In the genomic region with DNA sequence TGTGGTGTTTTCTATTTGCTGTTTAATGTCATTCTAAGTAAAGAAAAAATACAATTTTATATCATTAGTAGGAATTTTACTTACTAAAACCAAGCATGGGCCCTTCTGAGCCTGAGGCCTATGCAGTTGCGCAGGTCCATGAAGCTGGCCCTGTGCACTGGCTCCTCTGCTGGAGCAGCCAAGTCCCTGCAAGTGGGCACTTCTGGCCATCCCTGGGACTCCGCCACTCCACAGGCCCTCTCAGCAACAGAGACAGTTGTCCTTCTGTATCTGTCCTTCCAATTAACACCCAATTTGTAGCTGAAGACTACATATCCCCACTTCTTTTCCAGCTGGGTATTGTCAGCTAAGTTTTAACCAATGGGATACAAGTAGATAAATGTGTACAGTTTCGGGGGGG, we compare ENCODE assay signal across 16 cellular contexts. TPM values are rescaled to one million over a fixed set of nuclear protein-coding genes. Genes with fewer than 3 reads are reported as not detected.
DNase-seq lines count a peak whose midpoint lies in the region; ATAC-seq and TF ChIP-seq lines count a peak whose summit lies in the region.
"Had no signal": no experiment of that assay in that cellular context is flagged by ENCODE, and none has a peak within 500 bp of the region (broad histone marks: within the 10 kb centered on the region; RNA-seq: fewer than 3 reads in every experiment).

No MANE protein-coding gene starts in this region.

- no peaks in the 10 kb centered on the region for H3K27me3 Mint-ChIP-seq in MCF 10A (ENCODE audit: insufficient read depth, unreplicated experiment)
- H3K27me3 Mint-ChIP-seq in stimulated activated naive CD8-positive, alpha-beta T cell treated with anti-CD3 and anti-CD28 coated beads, Interleukin-15, amount 100 ng/mL, for 72 hours = peaks cover 40% of the 10 kb centered on the region

- no peak overlapping the region for H2AFZ ChIP-seq in mammary epithelial cell (ENCODE audit: low read depth, low read length)

- dilution Hi-C loops in mammary epithelial cell (cut with HindIII; ENCODE audit: low sequenced_read_pairs) = no loop called here

- H3K27me3 ChIP-seq in mammary epithelial cell (ENCODE audit: insufficient read depth, low read length) = no peaks in the 10 kb centered on the region

- POLR2A ChIA-PET in MCF 10A (lab: Yijun Ruan, JAX) = interaction anchor here (0.5 to 2.0 kb wide), 2 partner anchors 88 to 186 kb away, joined by 3 to 8 read pairs; partner anchors contain the start of genes ANAPC13 and CEP63

- H4K20me1 ChIP-seq in mammary epithelial cell (ENCODE audit: insufficient read depth, low read length) = no peaks in the 10 kb centered on the region

- no peaks in the 10 kb centered on the region for H3K36me3 ChIP-seq in mammary epithelial cell (ENCODE audit: insufficient read depth, low read length)

- peak; percentile 10 for TF ChIP-seq CTCF in MCF 10A (IDR thresholded peaks at IDR 0.05; ENCODE audit: unreplicated experiment)
- no peak for TF ChIP-seq CTCF in mammary epithelial cell (conservative IDR thresholded peaks at IDR 0.05 in 1 of 2, IDR thresholded peaks at IDR 0.05 in 1 of 2; ENCODE audit: extremely low read depth in 1 of 2, insufficient read depth in 1 of 2, low read depth in 1 of 2, low read length in 2 of 2)
- TF ChIP-seq CTCF in fibroblast of villous mesenchyme (IDR thresholded peaks at IDR 0.05; ENCODE audit: insufficient read depth, low read depth, low read length) = peak; percentile 21

- 82% methylated on average over 3 of the region's 3 CpGs for WGBS in mammary epithelial cell (ENCODE audit: low coverage, missing lambda C conversion rate)

- peaks cover 15% of the 10 kb centered on the region for H3K4me1 Mint-ChIP-seq in MCF 10A (ENCODE audit: insufficient read depth, unreplicated experiment)
- no peaks in the 10 kb centered on the region for H3K4me1 Mint-ChIP-seq in stimulated activated naive CD8-positive, alpha-beta T cell treated with anti-CD3 and anti-CD28 coated beads, Interleukin-15, amount 100 ng/mL, for 72 hours
- H3K4me1 Mint-ChIP-seq: activated naive CD4-positive, alpha-beta T cell treated with anti-CD3 and anti-CD28 coated beads, Interleukin-2, amount 10 ng/mL, durations not matched to agents 7 days and 5 days had no signal

- H3K4me3 ChIP-seq in mammary epithelial cell (replicated peaks in 1 of 3; ENCODE audit: insufficient read depth in 1 of 3, low read depth in 2 of 3, low read length in 3 of 3) = no peak overlapping the region
- no peak overlapping the region for H3K4me3 ChIP-seq in fibroblast of villous mesenchyme (ENCODE audit: low read depth, low read length)
- H3K4me3 ChIP-seq: psoas muscle had no signal

- H3K36me3 Mint-ChIP-seq in MCF 10A (ENCODE audit: insufficient read depth, unreplicated experiment) = no peaks in the 10 kb centered on the region
- H3K36me3 Mint-ChIP-seq: activated naive CD4-positive, alpha-beta T cell treated with anti-CD3 and anti-CD28 coated beads, Interleukin-2, amount 10 ng/mL, durations not matched to agents 7 days and 5 days; stimulated activated effector memory CD8-positive, alpha-beta T cell treated with anti-CD3 and anti-CD28 coated beads, Interleukin-12 subunit alpha, Interleukin-12 subunit beta, amount 100 ng/mL, for 72 hours had no signal

- H3K9ac ChIP-seq in mammary epithelial cell (ENCODE audit: insufficient read depth, low read length) = no peak overlapping the region
- H3K9ac ChIP-seq: KMS-11 had no signal

- intact Hi-C loops in MCF 10A (cut with micrococcal nuclease) (no loop called here), mammary epithelial cell (cut with micrococcal nuclease) (loop anchor here (10.0 kb wide), 2 partner anchors 176 to 454 kb away; no protein-coding TSS in a partner anchor)

- in situ Hi-C loops in mammary epithelial cell (cut with MboI; ENCODE audit: low sequenced_read_pairs in 2 of 2) = loop anchor here in 1 of 2 donors (10.0 kb wide), 1 partner anchor 86 kb away; no protein-coding TSS in a partner anchor

- CTCF ChIA-PET in MCF 10A (lab: Yijun Ruan, JAX) (interaction anchor here (0.6 to 13.0 kb wide), 21 partner anchors 14 to 371 kb away, joined by 3 to 224 read pairs (median 4); no protein-coding TSS in a partner anchor), mammary epithelial cell (lab: Charles Lee; ENCODE audit: low non-redundant PET) (no interaction called here)

- no peak overlapping the region for H3K27ac ChIP-seq in mammary epithelial cell (ENCODE audit: insufficient read depth, low read depth, low read length)
- H3K27ac ChIP-seq: KMS-11, psoas muscle had no signal

- BruUV-seq in MCF 10A (replicated peaks; lab: Mats Ljungman, UMichigan) (no TSS peak), mammary epithelial cell (replicated peaks; lab: Mats Ljungman, UMichigan) (no TSS peak)

- H3K27ac Mint-ChIP-seq in MCF 10A (ENCODE audit: low read depth, unreplicated experiment) = no peak overlapping the region
- H3K27ac Mint-ChIP-seq in stimulated activated naive CD8-positive, alpha-beta T cell treated with anti-CD3 and anti-CD28 coated beads, Interleukin-15, amount 100 ng/mL, for 72 hours = no peak overlapping the region
- H3K27ac Mint-ChIP-seq: activated naive CD4-positive, alpha-beta T cell treated with anti-CD3 and anti-CD28 coated beads, Interleukin-2, amount 10 ng/mL, durations not matched to agents 7 days and 5 days; stimulated activated effector memory CD8-positive, alpha-beta T cell treated with anti-CD3 and anti-CD28 coated beads, Interleukin-12 subunit alpha, Interleukin-12 subunit beta, amount 100 ng/mL, for 72 hours had no signal

- no peaks in the 10 kb centered on the region for H3K79me2 ChIP-seq in mammary epithelial cell (ENCODE audit: insufficient read depth, low read length)

- H3K4me2 ChIP-seq in mammary epithelial cell (ENCODE audit: insufficient read depth, low read depth, low read length) = no peak overlapping the region
- H3K4me2 ChIP-seq: KMS-11 had no signal

- no peak overlapping the region for H3K4me3 Mint-ChIP-seq in MCF 10A (ENCODE audit: unreplicated experiment)
- H3K4me3 Mint-ChIP-seq in stimulated activated naive CD8-positive, alpha-beta T cell treated with anti-CD3 and anti-CD28 coated beads, Interleukin-15, amount 100 ng/mL, for 72 hours = no peak overlapping the region
- H3K4me3 Mint-ChIP-seq: activated naive CD4-positive, alpha-beta T cell treated with anti-CD3 and anti-CD28 coated beads, Interleukin-2, amount 10 ng/mL, durations not matched to agents 7 days and 5 days; stimulated activated effector memory CD8-positive, alpha-beta T cell treated with anti-CD3 and anti-CD28 coated beads, Interleukin-12 subunit alpha, Interleukin-12 subunit beta, amount 100 ng/mL, for 72 hours had no signal

- peak; percentile 45 for ATAC-seq in stimulated activated naive CD8-positive, alpha-beta T cell treated with anti-CD3 and anti-CD28 coated beads, Interleukin-15, amount 100 ng/mL, for 72 hours
- ATAC-seq: stimulated activated effector memory CD8-positive, alpha-beta T cell treated with anti-CD3 and anti-CD28 coated beads, Interleukin-12 subunit alpha, Interleukin-12 subunit beta, amount 100 ng/mL, for 72 hours had no signal

- H3K4me1 ChIP-seq in mammary epithelial cell (ENCODE audit: insufficient read depth, low read length) = peaks cover 3% of the 10 kb centered on the region
- H3K4me1 ChIP-seq: psoas muscle had no signal

- H3K9me3 Mint-ChIP-seq in MCF 10A (ENCODE audit: unreplicated experiment) = no peaks in the 10 kb centered on the region
- peaks cover 0 to 8% of the 10 kb centered on the region in 2 donors for H3K9me3 Mint-ChIP-seq in stimulated activated naive CD8-positive, alpha-beta T cell treated with anti-CD3 and anti-CD28 coated beads, Interleukin-15, amount 100 ng/mL, for 72 hours

- no peaks in the 10 kb centered on the region for H3K9me3 ChIP-seq in mammary epithelial cell (replicated peaks; ENCODE audit: insufficient read depth, low read length)

- no peak for DNase-seq in MCF 10A (ENCODE audit: unreplicated experiment)
- DNase-seq in mammary epithelial cell = no peak
- DNase-seq in SK-N-DZ (ENCODE audit: low spot score) = peak; percentile 23
- no peak for DNase-seq in fibroblast of villous mesenchyme (ENCODE audit: low read depth)
- no peak for DNase-seq in stimulated activated naive CD8-positive, alpha-beta T cell treated with anti-CD3 and anti-CD28 coated beads, Interleukin-15, amount 100 ng/mL, for 72 hours
- DNase-seq in D341Med (ENCODE audit: low spot score) = no peak
- DNase-seq in NCI-H187 (lab: John Stamatoyannopoulos, UW) = no peak
- no peak for DNase-seq in DMS153 (lab: John Stamatoyannopoulos, UW)
- DNase-seq: activated CD8-positive, alpha-beta memory T cell treated with anti-CD3 and anti-CD28 coated beads for 24 hours; activated naive CD4-positive, alpha-beta T cell treated with anti-CD3 and anti-CD28 coated beads, Interleukin-2, amount 10 ng/mL, durations not matched to agents 7 days and 5 days; AML-193; caudate nucleus; NCI-H2107; psoas muscle had no signal

RNA-seq across cellular contexts. Expression of gene RYK, which starts 49.9 kb away (rescaled TPM):
- total RNA-seq in MCF 10A (2022) = 76.1 and 79.8 TPM in 2 replicates
- 100 to 1,000 TPM in 1 of 2 donors, 10 to 100 TPM in 1; 76.3 to 171 TPM for total RNA-seq in mammary epithelial cell
- polyA plus RNA-seq in mammary epithelial cell = 49.6 TPM
- 117 TPM for polyA minus RNA-seq in mammary epithelial cell
- 51.9 and 52.6 TPM in 2 replicates for polyA plus RNA-seq in SK-N-DZ (2014; cell fraction: cytosol; rRNA removed)
- 66.4 and 82.8 TPM in 2 replicates for polyA plus RNA-seq in SK-N-DZ (2014; cell fraction: nucleus; rRNA removed)
- 103 and 161 TPM in 2 replicates for total RNA-seq in fibroblast of villous mesenchyme

Comparison
In these comparisons a context has a peak if more than half of its experiments do, and no peak if none do; other contexts are left out.
1. CTCF ChIP-seq: peak in MCF 10A (single experiment) and fibroblast of villous mesenchyme (single experiment); none in mammary epithelial cell (0 of 2).